In genomic region chr17:15384142-15384803, GRCh38 we compare ENCODE assay signal across 10 cellular contexts. TPM values are rescaled to one million over a fixed set of nuclear protein-coding genes. Genes with fewer than 3 reads are reported as not detected.
DNase-seq lines count a peak whose midpoint lies in the region; ATAC-seq and TF ChIP-seq lines count a peak whose summit lies in the region.
"Had no signal": no experiment of that assay in that cellular context is flagged by ENCODE, and none has a peak within 500 bp of the region (broad histone marks: within the 10 kb centered on the region; RNA-seq: fewer than 3 reads in every experiment).

No MANE protein-coding gene starts in this region.

- no peaks in the 10 kb centered on the region for H3K9me3 Mint-ChIP-seq in MCF 10A (ENCODE audit: unreplicated experiment)
- H3K9me3 Mint-ChIP-seq in activated CD4-positive, alpha-beta memory T cell treated with anti-CD3 and anti-CD28 coated beads for 36 hours: no peaks in the 10 kb centered on the region

- intact Hi-C loops in MCF 10A (cut with micrococcal nuclease): no loop called here
- intact Hi-C loops in activated CD4-positive, alpha-beta memory T cell treated with anti-CD3 and anti-CD28 coated beads for 36 hours (cut with micrococcal nuclease): no loop called here

- peak overlapping the region; percentile 24 for H3K4me3 ChIP-seq in skeletal muscle cell (ENCODE audit: low read depth, low read length)

- in situ Hi-C loops in G401 (cut with HindIII; ENCODE audit: low sequenced_read_pairs): no loop called here

- H3K4me3 Mint-ChIP-seq in MCF 10A (ENCODE audit: unreplicated experiment): peak overlapping the region; percentile 31
- no peak overlapping the region for H3K4me3 Mint-ChIP-seq in activated CD4-positive, alpha-beta memory T cell treated with anti-CD3 and anti-CD28 coated beads for 36 hours

- DNase-seq in G401 (ENCODE audit: low spot score) (peak; percentile 7), MCF 10A (ENCODE audit: unreplicated experiment) (peak; percentile 11), hypothalamus (lab: John Stamatoyannopoulos, UW) (peak in 26 of 51 donors; percentile 7 to 59 (median 30)), skeletal muscle cell (ENCODE audit: low read depth) (no peak), NCI-H1092 treated with DMSO at 0.1 percent for 48 hours (lab: John Stamatoyannopoulos, UW) (no peak)
- DNase-seq in stimulated activated CD4-positive, alpha-beta T cell treated with anti-CD3 and anti-CD28 coated beads, Interleukin-15, amount 100 ng/mL, for 24 hours: no peak
- no peak for DNase-seq in activated CD4-positive, alpha-beta memory T cell treated with anti-CD3 and anti-CD28 coated beads for 36 hours
- DNase-seq: activated CD4-positive, alpha-beta T cell treated with anti-CD3 and anti-CD28 coated beads, Interleukin-2, amount 50 U/mL, for 1 hour; Calu3 had no signal

- H3K4me1 Mint-ChIP-seq in MCF 10A (ENCODE audit: insufficient read depth, unreplicated experiment): peaks cover 4% of the 10 kb centered on the region
- no peaks in the 10 kb centered on the region for H3K4me1 Mint-ChIP-seq in activated CD4-positive, alpha-beta memory T cell treated with anti-CD3 and anti-CD28 coated beads for 36 hours (ENCODE audit: low read depth)

- ATAC-seq in GM21526 (IDR thresholded peaks at IDR 0.05; ENCODE audit: low FRiP score, unreplicated experiment): no peak

- POLR2A ChIA-PET in MCF 10A (lab: Yijun Ruan, JAX): no interaction called here
- POLR2A ChIA-PET in activated CD4-positive, alpha-beta memory T cell treated with anti-CD3 and anti-CD28 coated beads for 36 hours (lab: Charles Lee): no interaction called here

- H3K27me3 Mint-ChIP-seq in MCF 10A (ENCODE audit: insufficient read depth, unreplicated experiment): peaks cover 32% of the 10 kb centered on the region
- peaks cover 17% of the 10 kb centered on the region for H3K27me3 Mint-ChIP-seq in activated CD4-positive, alpha-beta memory T cell treated with anti-CD3 and anti-CD28 coated beads for 36 hours

- no TSS peak for BruUV-seq in MCF 10A (replicated peaks; lab: Mats Ljungman, UMichigan)

- H3K27ac Mint-ChIP-seq in MCF 10A (ENCODE audit: low read depth, unreplicated experiment): no peak overlapping the region
- no peak overlapping the region for H3K27ac Mint-ChIP-seq in activated CD4-positive, alpha-beta memory T cell treated with anti-CD3 and anti-CD28 coated beads for 36 hours

- peaks cover 6% of the 10 kb centered on the region for H3K36me3 Mint-ChIP-seq in MCF 10A (ENCODE audit: insufficient read depth, unreplicated experiment)
- H3K36me3 Mint-ChIP-seq in activated CD4-positive, alpha-beta memory T cell treated with anti-CD3 and anti-CD28 coated beads for 36 hours: no peaks in the 10 kb centered on the region

- CTCF ChIA-PET in MCF 10A (lab: Yijun Ruan, JAX): interaction anchor here (1.1 kb wide), 1 partner anchor 104 kb away, joined by 4 read pairs; no protein-coding TSS in a partner anchor
- CTCF ChIA-PET in activated CD4-positive, alpha-beta memory T cell treated with anti-CD3 and anti-CD28 coated beads for 36 hours (lab: Charles Lee): no interaction called here

- TF ChIP-seq CTCF in MCF 10A (IDR thresholded peaks at IDR 0.05; ENCODE audit: unreplicated experiment): no peak

RNA-seq across cellular contexts. Expression of gene TEKT3, which starts 42.9 kb away (rescaled TPM):
- not detected in 2 replicates for total RNA-seq in G401 (2014; rRNA removed; shearing (Covaris generic))
- total RNA-seq in MCF 10A (2022): not detected in 2 replicates
- under 1 TPM in 1 of 2 experiments, not detected in 1; 0.33 TPM for total RNA-seq in activated CD4-positive, alpha-beta memory T cell treated with anti-CD3 and anti-CD28 coated beads for 36 hours
- total RNA-seq: Calu3 had no signal

Comparison
In these comparisons a context has a peak if more than half of its experiments do, and no peak if none do; other contexts are left out.
1. DNase-seq: peak in G401 (single experiment), MCF 10A (single experiment) and hypothalamus (26 of 51); none in skeletal muscle cell (single experiment), NCI-H1092 treated with DMSO at 0.1 percent for 48 hours (single experiment), stimulated activated CD4-positive, alpha-beta T cell treated with anti-CD3 and anti-CD28 coated beads, Interleukin-15, amount 100 ng/mL, for 24 hours (single experiment) and activated CD4-positive, alpha-beta memory T cell treated with anti-CD3 and anti-CD28 coated beads for 36 hours (single experiment).